14 cellular contexts compared by ENCODE assay signal in the genomic region with DNA sequence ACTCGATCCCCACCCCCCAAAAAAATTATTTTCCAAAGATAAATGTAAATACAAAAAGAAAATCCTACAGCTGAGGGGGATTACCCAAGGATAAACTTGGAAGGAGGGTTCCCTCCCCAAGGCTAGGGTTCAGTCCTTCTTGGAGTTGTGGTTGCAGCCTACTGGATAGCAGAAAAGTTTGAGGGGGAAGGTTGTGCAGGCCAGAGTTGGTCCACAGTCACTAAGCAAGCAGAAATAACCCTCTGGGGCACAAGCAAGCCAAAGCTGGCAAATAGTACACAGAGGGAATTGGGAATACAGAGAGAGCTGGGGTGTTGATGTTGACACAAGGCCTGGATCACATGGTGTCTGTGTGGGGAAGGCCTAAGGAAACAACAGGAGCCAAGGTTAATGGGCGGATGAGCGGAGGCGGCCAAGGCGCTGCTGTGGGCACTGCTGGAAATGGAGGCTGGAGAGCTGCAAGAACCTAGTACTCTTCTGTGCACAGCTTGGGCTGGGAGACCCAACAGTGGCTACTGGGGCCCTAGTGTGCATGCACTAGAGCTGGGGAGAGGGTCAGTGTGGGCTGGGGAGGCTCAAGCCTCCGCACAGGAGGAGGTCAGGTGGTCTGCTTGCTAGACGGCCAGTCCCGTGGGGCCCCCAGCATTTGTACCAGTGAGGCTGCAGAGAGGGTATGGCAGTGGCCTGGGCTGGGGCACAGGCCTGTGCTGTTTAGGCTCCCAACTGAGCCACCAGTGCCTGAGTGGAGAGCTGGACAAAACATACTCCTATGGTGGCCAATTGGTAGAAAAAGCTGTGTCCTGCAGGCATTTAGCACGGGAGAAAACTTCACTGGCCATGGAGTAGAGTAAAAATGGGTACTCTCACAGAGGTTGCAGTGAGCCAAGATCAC. TPM values are rescaled to one million over a fixed set of nuclear protein-coding genes. Genes with fewer than 3 reads are reported as not detected.
DNase-seq lines count a peak whose midpoint lies in the region; ATAC-seq and TF ChIP-seq lines count a peak whose summit lies in the region.
"Had no signal": no experiment of that assay in that cellular context is flagged by ENCODE, and none has a peak within 500 bp of the region (broad histone marks: within the 10 kb centered on the region; RNA-seq: fewer than 3 reads in every experiment).

No MANE protein-coding gene starts in this region.

- ATAC-seq in GM23338 (no peak), T-helper 17 cell (no peak), left lobe of liver (peak; percentile 91)

- no peaks in the 10 kb centered on the region for H3K79me2 ChIP-seq in GM23338 (replicated peaks; ENCODE audit: insufficient read depth)

- no peak overlapping the region for H3K4me3 ChIP-seq in GM23338

- H3K36me3 Mint-ChIP-seq in GM23338 (ENCODE audit: low read depth) (no peaks in the 10 kb centered on the region; the same call in 2 of the 3 replicates), T-helper 17 cell (ENCODE audit: low read depth) (no peaks in the 10 kb centered on the region), nephron progenitor cell (ENCODE audit: low read depth) (peaks cover 48% of the 10 kb centered on the region)
- H3K36me3 Mint-ChIP-seq in T-helper 2 cell treated with Interferon-gamma antibody and Interleukin-4, amounts not matched to agents 5 μg/mL and 100 μg/mL, for 36 hours (ENCODE audit: low read depth) = peaks cover 21% of the 10 kb centered on the region

- in situ Hi-C loops in GM13977 (cut with MboI; ENCODE audit: low pct_unique_long_range_greater_than_20kb, low sequenced_read_pairs, unreplicated experiment) = no loop called here

- no peaks in the 10 kb centered on the region for H4K20me1 ChIP-seq in GM23338 (replicated peaks; ENCODE audit: insufficient read depth)

- H3K9me2 ChIP-seq in GM23338 (ENCODE audit: insufficient read depth) = no peaks in the 10 kb centered on the region

- H3K4me1 ChIP-seq in GM23338 (ENCODE audit: insufficient read depth) = peaks cover 2% of the 10 kb centered on the region; the same call in 1 of the 2 replicates
- H3K4me1 ChIP-seq: BE2C had no signal

- peaks cover 16% of the 10 kb centered on the region for H3K4me1 Mint-ChIP-seq in GM23338
- peaks cover 2% of the 10 kb centered on the region for H3K4me1 Mint-ChIP-seq in T-helper 17 cell
- H3K4me1 Mint-ChIP-seq in nephron progenitor cell = peaks cover 19% of the 10 kb centered on the region
- peaks cover 6% of the 10 kb centered on the region for H3K4me1 Mint-ChIP-seq in T-helper 2 cell treated with Interferon-gamma antibody and Interleukin-4, amounts not matched to agents 5 μg/mL and 100 μg/mL, for 36 hours (ENCODE audit: low read depth)

- H3K36me3 ChIP-seq in GM23338 (ENCODE audit: insufficient read depth) = no peaks in the 10 kb centered on the region
- H3K36me3 ChIP-seq: BE2C had no signal

- H2AFZ ChIP-seq in GM23338 = no peak overlapping the region

- H3K27me3 ChIP-seq in GM23338 (ENCODE audit: insufficient read depth) = no peaks in the 10 kb centered on the region
- H3K27me3 ChIP-seq: BE2C had no signal

- H3K27ac ChIP-seq in GM23338 (ENCODE audit: low read depth) = no peak overlapping the region
- H3K27ac ChIP-seq: C4-2B, HL-60 had no signal

- H3K4me2 ChIP-seq in GM23338 = no peak overlapping the region

- TF ChIP-seq CTCF in GM23338 (conservative IDR thresholded peaks at IDR 0.05; ENCODE audit: low read depth in 2 of 2) = no peak
- no peak for TF ChIP-seq CTCF in nephron progenitor cell (IDR thresholded peaks at IDR 0.05)
- no peak for TF ChIP-seq CTCF in GM13977 (IDR thresholded peaks at IDR 0.05; ENCODE audit: extremely low read depth, insufficient read depth, missing control alignments)

- no peak overlapping the region for H3K4me3 Mint-ChIP-seq in GM23338
- peak overlapping the region; percentile 22 for H3K4me3 Mint-ChIP-seq in T-helper 17 cell
- H3K4me3 Mint-ChIP-seq in nephron progenitor cell = no peak overlapping the region
- no peak overlapping the region for H3K4me3 Mint-ChIP-seq in T-helper 2 cell treated with Interferon-gamma antibody and Interleukin-4, amounts not matched to agents 5 μg/mL and 100 μg/mL, for 36 hours
- H3K4me3 Mint-ChIP-seq: CD4-positive, alpha-beta memory T cell had no signal

- intact Hi-C loops in head of caudate nucleus (cut with DNase I) = no loop called here

- H3K9me3 Mint-ChIP-seq in GM23338 = no peaks in the 10 kb centered on the region
- peaks cover 3% of the 10 kb centered on the region for H3K9me3 Mint-ChIP-seq in nephron progenitor cell
- H3K9me3 Mint-ChIP-seq in T-helper 2 cell treated with Interferon-gamma antibody and Interleukin-4, amounts not matched to agents 5 μg/mL and 100 μg/mL, for 36 hours = peaks cover 5% of the 10 kb centered on the region

- no peaks in the 10 kb centered on the region for H3F3A ChIP-seq in GM23338 (replicated peaks; ENCODE audit: low read depth)

- no peaks in the 10 kb centered on the region for H3K9me3 ChIP-seq in T-helper 17 cell (ENCODE audit: control insufficient read depth, low read length, poor library complexity, severe bottlenecking)
- H3K9me3 ChIP-seq: BE2C had no signal

- H3K27me3 Mint-ChIP-seq in GM23338 (ENCODE audit: insufficient read depth, low read depth, poor library complexity) (peaks cover 7% of the 10 kb centered on the region), T-helper 17 cell (no peaks in the 10 kb centered on the region), nephron progenitor cell (ENCODE audit: low read depth, poor library complexity) (peaks cover 8% of the 10 kb centered on the region)
- H3K27me3 Mint-ChIP-seq in T-helper 2 cell treated with Interferon-gamma antibody and Interleukin-4, amounts not matched to agents 5 μg/mL and 100 μg/mL, for 36 hours (ENCODE audit: low read depth) = no peaks in the 10 kb centered on the region
- H3K27me3 Mint-ChIP-seq: CD4-positive, alpha-beta memory T cell had no signal

- DNase-seq in GM23338 (ENCODE audit: low spot score) (no peak), T-helper 17 cell (no peak), left lobe of liver (ENCODE audit: low spot score) (peak; percentile 72), nephron progenitor cell (no peak), GM13977 (ENCODE audit: low spot score) (no peak), head of caudate nucleus (no peak)
- DNase-seq in T-helper 2 cell treated with Interferon-gamma antibody and Interleukin-4, amounts not matched to agents 5 μg/mL and 100 μg/mL, for 36 hours (ENCODE audit: low spot score) = no peak
- DNase-seq in activated CD4-positive, alpha-beta T cell treated with anti-CD3 and anti-CD28 coated beads for 48 hours = no peak
- DNase-seq: BE2C; CD4-positive, alpha-beta memory T cell; DMS79; HCEC 1CT had no signal

- H3K27ac Mint-ChIP-seq in GM23338 (peak overlapping the region; percentile 1; the same call in 1 of the 2 replicates), T-helper 17 cell (no peak overlapping the region), nephron progenitor cell (peak overlapping the region; percentile 91)
- no peak overlapping the region for H3K27ac Mint-ChIP-seq in T-helper 2 cell treated with Interferon-gamma antibody and Interleukin-4, amounts not matched to agents 5 μg/mL and 100 μg/mL, for 36 hours

TF ChIP-seq in GM23338, 12 proteins besides CTCF, POLR2A, EP300 and RAD21 (continues in another document):
- no peak for TF ChIP-seq NANOG (IDR thresholded peaks at IDR 0.05; ENCODE audit: borderline replicate concordance)

RNA-seq across cellular contexts. Expression of gene SNRPB, which starts 5.5 kb away (rescaled TPM):
- 744 and 784 TPM in 2 replicates for total RNA-seq in GM23338 (2014; rRNA removed; shearing (Covaris generic))
- polyA plus RNA-seq in GM23338 (2016; fragmentation: Nextera tagmentation; extraction: Ambion mirVana) = 785 and 805 TPM in 2 replicates
- total RNA-seq in T-helper 17 cell = 100 to 1,000 TPM; 136 to 140 TPM
- total RNA-seq in left lobe of liver = 30.0 TPM

RNA-seq across cellular contexts. Expression of gene ZNF343, which starts 32.6 kb away (rescaled TPM):
- total RNA-seq in GM23338 (2014; rRNA removed; shearing (Covaris generic)) = 1.6 and 6.4 TPM in 2 replicates
- polyA plus RNA-seq in GM23338 (2016; fragmentation: Nextera tagmentation; extraction: Ambion mirVana) = 1.1 and 2.4 TPM in 2 replicates
- total RNA-seq in T-helper 17 cell (1 to 10 TPM; 4.9 to 6.1 TPM), left lobe of liver (4.3 TPM)

Comparison
In these comparisons a context has a peak if more than half of its experiments do, and no peak if none do; other contexts are left out.
1. H3K27ac Mint-ChIP-seq: peak in GM23338 (single experiment) and nephron progenitor cell (single experiment); none in T-helper 17 cell (single experiment) and T-helper 2 cell treated with Interferon-gamma antibody and Interleukin-4, amounts not matched to agents 5 μg/mL and 100 μg/mL, for 36 hours (single experiment).